ENCODE assay signal across 11 cellular contexts in genomic region chr18:61400714-61401113, GRCh38.
DNase-seq lines count a peak whose midpoint lies in the region; ATAC-seq and TF ChIP-seq lines count a peak whose summit lies in the region.
"Had no signal": no experiment of that assay in that cellular context is flagged by ENCODE, and none has a peak within 500 bp of the region (broad histone marks: within the 10 kb centered on the region; RNA-seq: fewer than 3 reads in every experiment).

No MANE protein-coding gene starts in this region.

- no peak overlapping the region for H2BK15ac ChIP-seq in H9 (ENCODE audit: low read depth, low read length)

- H3K27me3 Mint-ChIP-seq in HFFc6 (ENCODE audit: insufficient read depth) (no peaks in the 10 kb centered on the region), H9 (ENCODE audit: low read depth) (no peaks in the 10 kb centered on the region)

- no peak overlapping the region for H3K14ac ChIP-seq in H9 (ENCODE audit: insufficient read depth, low read length)

- no peak overlapping the region for H2BK120ac ChIP-seq in H9 (ENCODE audit: low read depth, low read length, poor library complexity, severe bottlenecking)

- H3K9ac ChIP-seq in SK-N-SH, result peak overlapping the region; percentile 53; the same call in 1 of the 2 replicates
- no peak overlapping the region for H3K9ac ChIP-seq in skeletal muscle satellite cell (ENCODE audit: low read depth, low read length)
- no peak overlapping the region for H3K9ac ChIP-seq in H9 (ENCODE audit: extremely low read depth, insufficient read length, low read length)

- no peak overlapping the region for H3K4ac ChIP-seq in H9 (ENCODE audit: low read depth, low read length)

- TF ChIP-seq RAD21 in SK-N-SH (IDR thresholded peaks at IDR 0.05; ENCODE audit: low read length), result no peak

- H3K4me1 ChIP-seq in SK-N-SH (ENCODE audit: control insufficient read depth in 1 of 2, insufficient read depth in 2 of 2, low read depth in 1 of 2, low read length in 1 of 2), result peaks cover 8 to 24% of the 10 kb centered on the region in 2 experiments
- H3K4me1 ChIP-seq in skeletal muscle satellite cell (ENCODE audit: control insufficient read depth, insufficient read depth, low read length), result peaks cover 33% of the 10 kb centered on the region
- no peaks in the 10 kb centered on the region for H3K4me1 ChIP-seq in H9 (ENCODE audit: insufficient read depth, low read length)

- WGBS in SK-N-SH (ENCODE audit: low lambda C conversion rate), result 14% methylated on average over 4 of the region's 4 CpGs
- WGBS in H9 (ENCODE audit: extremely low coverage, insufficient read length, low lambda C conversion rate), result no CpG with 5 or more reads among the region's 4 CpGs

- H3K9me3 Mint-ChIP-seq in HFFc6 (no peaks in the 10 kb centered on the region), H9 (no peaks in the 10 kb centered on the region)

- H2AFZ ChIP-seq in SK-N-SH (ENCODE audit: low read depth) (peak overlapping the region; percentile 37; the same call in 1 of the 2 replicates), H9 (ENCODE audit: low read length) (no peak overlapping the region)

- H3K9me2 ChIP-seq in SK-N-SH, result no peaks in the 10 kb centered on the region

- H3K27ac Mint-ChIP-seq in HFFc6 (peak overlapping the region; percentile 83), H9 (no peak overlapping the region)

- no peak overlapping the region for H4K91ac ChIP-seq in H9 (ENCODE audit: insufficient read length, low read depth, low read length)

- no peaks in the 10 kb centered on the region for H3K79me2 ChIP-seq in SK-N-SH (ENCODE audit: insufficient read depth)
- H3K79me2 ChIP-seq in H9 (ENCODE audit: insufficient read depth, low read length), result no peaks in the 10 kb centered on the region

- H3K4me1 Mint-ChIP-seq in HFFc6 (ENCODE audit: low read depth), result peaks cover 46% of the 10 kb centered on the region
- no peaks in the 10 kb centered on the region for H3K4me1 Mint-ChIP-seq in H9

- H3K4me2 ChIP-seq in SK-N-SH (peak overlapping the region; percentile 61), skeletal muscle satellite cell (ENCODE audit: low read length) (peak overlapping the region; percentile 70), H9 (ENCODE audit: insufficient read depth, insufficient read length, low read length) (no peak overlapping the region)

- no peak overlapping the region for H2AK5ac ChIP-seq in H9 (ENCODE audit: insufficient read length, low read length)

- H3K4me3 ChIP-seq in SK-N-SH (ENCODE audit: low read depth in 2 of 2, low read length in 1 of 2), result no peak overlapping the region
- H3K4me3 ChIP-seq in skeletal muscle satellite cell (ENCODE audit: low read length), result peak overlapping the region; percentile 2
- H3K4me3 ChIP-seq: K562, mucosa of descending colon had no signal

- H4K20me1 ChIP-seq in SK-N-SH (ENCODE audit: insufficient read depth), result no peaks in the 10 kb centered on the region
- no peaks in the 10 kb centered on the region for H4K20me1 ChIP-seq in H9 (ENCODE audit: control insufficient read depth, insufficient read depth, insufficient read length)

- no peak overlapping the region for H2BK20ac ChIP-seq in H9 (ENCODE audit: low read depth, low read length, poor library complexity, severe bottlenecking)

- H3K56ac ChIP-seq in H9 (ENCODE audit: insufficient read length, low read depth, low read length), result no peak overlapping the region

- H4K5ac ChIP-seq in H9 (ENCODE audit: insufficient read length, low read depth, low read length), result no peak overlapping the region

- H3K23me2 ChIP-seq in H9 (ENCODE audit: insufficient read length, low read depth, low read length, poor library complexity, severe bottlenecking), result no peaks in the 10 kb centered on the region

- H3K36me3 ChIP-seq in SK-N-SH (replicated peaks in 1 of 2; ENCODE audit: control insufficient read depth in 1 of 2, insufficient read depth in 2 of 2, low read length in 1 of 2) (no peaks in the 10 kb centered on the region), skeletal muscle satellite cell (ENCODE audit: insufficient read depth, low read length) (no peaks in the 10 kb centered on the region)

- no peak overlapping the region for H3K18ac ChIP-seq in H9 (ENCODE audit: insufficient read length, low read depth, low read length)

- CTCF ChIA-PET in SK-N-SH (lab: Yijun Ruan, JAX), result interaction anchor here (0.6 to 2.0 kb wide), 2 partner anchors 11 to 295 kb away, joined by 3 to 4 read pairs; no protein-coding TSS in a partner anchor

- no peaks in the 10 kb centered on the region for H3K36me3 Mint-ChIP-seq in HFFc6 (ENCODE audit: low read depth)
- H3K36me3 Mint-ChIP-seq in H9 (ENCODE audit: insufficient read depth in 1 of 3, low read depth in 3 of 3), result no peaks in the 10 kb centered on the region

- H3K23ac ChIP-seq in H9 (ENCODE audit: insufficient read length, low read depth, low read length), result no peak overlapping the region

- H3K4me3 Mint-ChIP-seq in HFFc6 (peak overlapping the region; percentile 59), H9 (no peak overlapping the region)

- no peaks in the 10 kb centered on the region for H3K9me3 ChIP-seq in SK-N-SH
- H3K9me3 ChIP-seq in skeletal muscle satellite cell (replicated peaks; ENCODE audit: low read length), result no peaks in the 10 kb centered on the region
- no peaks in the 10 kb centered on the region for H3K9me3 ChIP-seq in H9 (ENCODE audit: control insufficient read depth, low read depth, low read length)
- H3K9me3 ChIP-seq: mucosa of descending colon had no signal

- peaks cover 35% of the 10 kb centered on the region for H3F3A ChIP-seq in SK-N-SH (replicated peaks; ENCODE audit: insufficient read depth)

- TF ChIP-seq EP300 in SK-N-SH (IDR thresholded peaks at IDR 0.05; ENCODE audit: borderline replicate concordance in 1 of 2, low read depth in 1 of 2, low read length in 1 of 2), result peak in 1 of 2 experiments; percentile 77; a peak in 2 of 4 replicates

- H3T11ph ChIP-seq in H9 (ENCODE audit: low read length), result no peak overlapping the region

- POLR2A ChIA-PET in SK-N-SH (lab: Yijun Ruan, JAX), result no interaction called here

- H3K27ac ChIP-seq in SK-N-SH (ENCODE audit: low read depth in 2 of 2, low read length in 1 of 2), result peak overlapping the region in 1 of 2 experiments; percentile 93; a peak in 3 of 4 replicates
- H3K27ac ChIP-seq in H9 (ENCODE audit: insufficient read length, low read depth, low read length), result no peak overlapping the region
- H3K27ac ChIP-seq: VCaP had no signal

- H2BK5ac ChIP-seq in H9 (ENCODE audit: insufficient read length, low read length), result no peak overlapping the region

- TF ChIP-seq CTCF in HFFc6 (IDR thresholded peaks at IDR 0.05), result no peak
- TF ChIP-seq CTCF in SK-N-SH (IDR thresholded peaks at IDR 0.05), result no peak
- TF ChIP-seq CTCF in H9 (conservative IDR thresholded peaks at IDR 0.05), result no peak

- H4K8ac ChIP-seq in H9 (replicated peaks; ENCODE audit: insufficient read length, low read depth, low read length), result no peak overlapping the region

- H2BK12ac ChIP-seq in H9 (ENCODE audit: insufficient read length, low read depth, low read length), result no peak overlapping the region

- H3K27me3 ChIP-seq in SK-N-SH (ENCODE audit: insufficient read depth) (no peaks in the 10 kb centered on the region), skeletal muscle satellite cell (ENCODE audit: control insufficient read depth, insufficient read depth, low read length) (no peaks in the 10 kb centered on the region), H9 (ENCODE audit: insufficient read depth, low read length) (no peaks in the 10 kb centered on the region)

- DNase-seq in HFFc6 (peak; percentile 65), SK-N-SH (no peak), fibroblast of gingiva (ENCODE audit: low read depth) (peak; percentile 61), H9 (no peak)
- DNase-seq: mucosa of descending colon, NCI-H2227 treated with DMSO at 0.1 percent for 48 hours had no signal

- ATAC-seq in HG03097 (IDR thresholded peaks at IDR 0.05; ENCODE audit: low FRiP score, unreplicated experiment) (no peak), HG03439 (IDR thresholded peaks at IDR 0.05; ENCODE audit: unreplicated experiment) (no peak)
- ATAC-seq: K562, mucosa of descending colon had no signal

- H3K79me1 ChIP-seq in H9 (ENCODE audit: insufficient read depth, low read depth, low read length, poor library complexity, severe bottlenecking), result no peaks in the 10 kb centered on the region

TF ChIP-seq in SK-N-SH, 30 proteins besides CTCF, POLR2A, EP300 and RAD21 (continues in another document):
- TF ChIP-seq ELF1 (IDR thresholded peaks at IDR 0.05) (peak; percentile 60; the same call in 1 of the 2 replicates), NFIC (IDR thresholded peaks at IDR 0.05; ENCODE audit: borderline replicate concordance) (peak; percentile 85), PBX3 (IDR thresholded peaks at IDR 0.05) (peak; percentile 78), TCF12 (IDR thresholded peaks at IDR 0.05) (peak; percentile 81), USF2 (IDR thresholded peaks at IDR 0.05; ENCODE audit: borderline replicate concordance, low read depth, low read length) (no peak), JUND (IDR thresholded peaks at IDR 0.05) (peak; percentile 88), MAX (IDR thresholded peaks at IDR 0.05; ENCODE audit: low read depth) (no peak), GABPA (IDR thresholded peaks at IDR 0.05; ENCODE audit: low read depth) (no peak)

Comparison
In these comparisons a context has a peak if more than half of its experiments do, and no peak if none do; other contexts are left out.
1. DNase-seq: peak in HFFc6 (single experiment) and fibroblast of gingiva (single experiment); none in SK-N-SH (single experiment) and H9 (single experiment).